8 cellular contexts compared by ENCODE assay signal in the genomic region with DNA sequence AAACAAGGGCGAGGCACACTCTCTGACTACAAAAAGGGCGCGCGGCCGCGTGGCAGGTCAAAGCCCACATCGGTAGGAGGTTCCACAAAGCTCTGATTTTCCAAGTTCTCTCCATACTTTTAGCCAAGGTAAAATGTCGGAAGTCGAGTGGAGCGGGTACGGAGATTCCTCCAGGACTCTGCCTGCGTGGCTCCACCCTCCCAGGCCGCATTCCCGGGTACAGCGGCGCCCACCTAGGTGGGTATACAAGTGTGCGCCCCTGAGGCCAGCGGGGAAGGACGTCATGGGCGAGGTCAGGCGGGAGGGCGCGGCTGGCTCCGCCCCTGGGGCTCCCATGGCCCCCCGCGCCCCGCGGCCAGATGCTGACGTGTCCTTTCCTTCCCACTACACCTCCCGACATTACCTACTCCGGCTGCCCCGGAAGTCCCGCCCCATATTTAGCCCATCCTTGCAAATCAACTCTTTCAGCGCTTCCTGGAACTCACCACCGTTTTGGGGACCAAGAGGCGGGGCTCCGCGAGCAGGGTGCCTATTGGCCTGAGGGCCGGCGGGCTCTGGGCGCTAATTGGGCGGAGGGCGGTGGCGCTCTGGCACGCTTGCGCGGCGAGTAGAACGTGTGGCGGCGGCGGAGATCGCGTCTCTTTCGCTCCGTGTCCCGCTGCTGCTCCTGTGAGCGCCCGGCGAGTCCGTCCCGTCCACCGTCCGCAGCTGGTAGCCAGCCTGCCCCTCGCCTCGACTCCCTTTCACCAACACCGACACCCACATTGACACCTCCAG. TPM values are rescaled to one million over a fixed set of nuclear protein-coding genes. Genes with fewer than 3 reads are reported as not detected.
DNase-seq lines count a peak whose midpoint lies in the region; ATAC-seq and TF ChIP-seq lines count a peak whose summit lies in the region.

A gene (plus strand): TSS at position 639 of the 777 bp plus-strand sequence. CDS start 180 bp downstream, outside the sequence.

- H3K27ac ChIP-seq in PC-9 (peak within 1 kb of the TSS; percentile 90), epithelial cell of prostate (peak within 1 kb of the TSS; percentile 74)

- BruUV-seq in PC-9 (replicated peaks; lab: Mats Ljungman, UMichigan) = no TSS peak

- TF ChIP-seq CTCF in PC-9 (conservative IDR thresholded peaks at IDR 0.05) (no peak), mucosa of descending colon (IDR thresholded peaks at IDR 0.05) (no peak)

- POLR2A ChIA-PET in PC-9 (lab: Charles Lee; ENCODE audit: unreplicated experiment) = no interaction called here

- CTCF ChIA-PET in PC-9 (lab: Charles Lee) = no interaction called here

- H3K4me3 ChIP-seq in Jurkat, Clone E6-1 (ENCODE audit: low read length) = peak within 1 kb of the TSS; percentile 93
- peak within 1 kb of the TSS; percentile 86 for H3K4me3 ChIP-seq in PC-9
- H3K4me3 ChIP-seq in mucosa of descending colon = peak within 1 kb of the TSS; percentile 68

- H2AFZ ChIP-seq in PC-9 = peak within 1 kb of the TSS; percentile 96

- DNase-seq in DMS153 (lab: John Stamatoyannopoulos, UW) (peak; percentile 99), PC-9 (peak; percentile 98 to 100), epithelial cell of prostate (ENCODE audit: low read depth, low spot score) (peak; percentile 94), mucosa of descending colon (peak; percentile 99 to 100 (median 100))
- peak; percentile 98 for DNase-seq in Jurkat, Clone E6-1 (ENCODE audit: low read depth, low spot score)
- DNase-seq in activated T-cell treated with anti-CD3 and anti-CD28 coated beads, Interleukin-2, amount 50 U/mL, for 1 hour = peak; percentile 97
- DNase-seq in stimulated activated CD8-positive, alpha-beta memory T cell treated with anti-CD3 and anti-CD28 coated beads, Interleukin-4, amount 100 ng/mL, for 4 hours (ENCODE audit: low read depth in 2 of 2, low spot score in 1 of 2) = peak; percentile 98

- intact Hi-C loops in PC-9 (cut with micrococcal nuclease; ENCODE audit: unreplicated experiment) (loop anchor here (1.0 to 5.0 kb wide), 3 partner anchors 63 to 259 kb away; a partner anchor contains a TSS), mucosa of descending colon (cut with DNase I, micrococcal nuclease) (no loop called here)

- H3K9me3 ChIP-seq in PC-9 (ENCODE audit: insufficient read depth, low read depth) (no peaks in the 10 kb centered on the region), mucosa of descending colon (no peaks in the 10 kb centered on the region)

- H3K79me2 ChIP-seq in PC-9 (ENCODE audit: low read depth) = peaks cover 48% of the 10 kb centered on the region

- peak within 1 kb of the TSS; percentile 90 for H3K4me2 ChIP-seq in PC-9

- H3F3A ChIP-seq in PC-9 (ENCODE audit: insufficient read depth, low read depth) = no peaks in the 10 kb centered on the region; the same call in 1 of the 2 replicates

- ATAC-seq in GM21619 (IDR thresholded peaks at IDR 0.05; ENCODE audit: unreplicated experiment) (peak; percentile 96), mucosa of descending colon (peak; percentile 97)

- H3K4me1 ChIP-seq in PC-9 (replicated peaks; ENCODE audit: insufficient read depth) (peaks cover 27% of the 10 kb centered on the region), mucosa of descending colon (ENCODE audit: low read depth) (peaks cover 10% of the 10 kb centered on the region)

- H4K20me1 ChIP-seq in PC-9 (ENCODE audit: insufficient read depth) = peaks cover 32% of the 10 kb centered on the region

- H3K27me3 ChIP-seq in PC-9 (ENCODE audit: insufficient read depth, low read depth) = no peaks in the 10 kb centered on the region

- peaks cover 14% of the 10 kb centered on the region for H3K36me3 ChIP-seq in PC-9 (ENCODE audit: low read depth)
- H3K36me3 ChIP-seq in mucosa of descending colon (ENCODE audit: low read depth) = no peaks in the 10 kb centered on the region

- no peaks in the 10 kb centered on the region for H3K9me2 ChIP-seq in PC-9 (ENCODE audit: insufficient read depth)

RNA-seq across cellular contexts. Expression of the gene that starts here (rescaled TPM):
- polyA plus RNA-seq in Jurkat, Clone E6-1 (2012; ENCODE audit: insufficient read depth, insufficient read length) = 119 TPM
- total RNA-seq in PC-9 (2021) (219 and 273 TPM in 2 replicates), mucosa of descending colon (100 to 1,000 TPM in 2 of 3 donors, 10 to 100 TPM in 1; 99.0 to 131 (median 106) TPM)

Comparison
In these comparisons a context has a peak if more than half of its experiments do, and no peak if none do; other contexts are left out.
1. Peak in every context shown above with its lines: DNase-seq, ATAC-seq, H3K4me3 ChIP-seq and H3K27ac ChIP-seq.